17 cellular contexts compared by ENCODE assay signal in genomic region chr5:6419340-6419852, GRCh38. TPM values are rescaled to one million over a fixed set of nuclear protein-coding genes. Genes with fewer than 3 reads are reported as not detected.
DNase-seq lines count a peak whose midpoint lies in the region; ATAC-seq, FAIRE-seq and TF ChIP-seq lines count a peak whose summit lies in the region.
"Had no signal": no experiment of that assay in that cellular context is flagged by ENCODE, and none has a peak within 500 bp of the region (broad histone marks: within the 10 kb centered on the region; RNA-seq: fewer than 3 reads in every experiment).

No MANE protein-coding gene starts in this region.

- H3K27ac Mint-ChIP-seq in effector memory CD8-positive, alpha-beta T cell, result no peak overlapping the region
- H3K27ac Mint-ChIP-seq in nephron progenitor cell, result no peak overlapping the region
- H3K27ac Mint-ChIP-seq: activated CD4-positive, alpha-beta memory T cell treated with anti-CD3 and anti-CD28 coated beads for 36 hours had no signal

- H3K27me3 Mint-ChIP-seq in effector memory CD8-positive, alpha-beta T cell, result peaks cover 37 to 51% of the 10 kb centered on the region in 2 donors
- peaks cover 38% of the 10 kb centered on the region for H3K27me3 Mint-ChIP-seq in nephron progenitor cell (ENCODE audit: low read depth, poor library complexity)

- peaks cover 3% of the 10 kb centered on the region for H3K27me3 ChIP-seq in osteoblast (ENCODE audit: insufficient read depth, low read length)
- H3K27me3 ChIP-seq: neutrophil, upper lobe of left lung had no signal

- H4K20me1 ChIP-seq in osteoblast (ENCODE audit: insufficient read depth, low read length), result no peaks in the 10 kb centered on the region

- peaks cover 12% of the 10 kb centered on the region for H3K4me1 ChIP-seq in osteoblast (ENCODE audit: insufficient read depth, low read length)
- H3K4me1 ChIP-seq: lower lobe of right lung, upper lobe of left lung had no signal

- no peak for ATAC-seq in GM18520 (IDR thresholded peaks at IDR 0.05; ENCODE audit: unreplicated experiment)
- no peak for ATAC-seq in effector memory CD8-positive, alpha-beta T cell (replicated peaks)
- ATAC-seq: lower lobe of right lung had no signal

- no peaks in the 10 kb centered on the region for H3K9me3 Mint-ChIP-seq in effector memory CD8-positive, alpha-beta T cell
- peaks cover 13% of the 10 kb centered on the region for H3K9me3 Mint-ChIP-seq in nephron progenitor cell
- H3K9me3 Mint-ChIP-seq: activated CD4-positive, alpha-beta memory T cell treated with anti-CD3 and anti-CD28 coated beads for 36 hours had no signal

- H3K36me3 Mint-ChIP-seq in effector memory CD8-positive, alpha-beta T cell (ENCODE audit: insufficient read depth), result peaks cover 2% of the 10 kb centered on the region
- H3K36me3 Mint-ChIP-seq in nephron progenitor cell (ENCODE audit: low read depth), result no peaks in the 10 kb centered on the region
- H3K36me3 Mint-ChIP-seq: activated CD4-positive, alpha-beta memory T cell treated with anti-CD3 and anti-CD28 coated beads for 36 hours had no signal

- H2AFZ ChIP-seq in osteoblast (ENCODE audit: low read length), result no peak overlapping the region

- no peaks in the 10 kb centered on the region for H3K36me3 ChIP-seq in osteoblast (ENCODE audit: insufficient read depth, low read length)
- H3K36me3 ChIP-seq: heart right ventricle, lower lobe of right lung, neutrophil, upper lobe of left lung had no signal

- no peaks in the 10 kb centered on the region for H3K79me2 ChIP-seq in osteoblast (ENCODE audit: insufficient read depth, low read length)

- FAIRE-seq in HTR-8/SVneo (lab: Jason Lieb, UNC), result no peak
- FAIRE-seq: endometrium had no signal

- H3K9me3 ChIP-seq in osteoblast (ENCODE audit: low read depth, low read length), result no peaks in the 10 kb centered on the region
- H3K9me3 ChIP-seq: heart right ventricle, lower lobe of right lung, neutrophil, upper lobe of left lung had no signal

- H3K4me3 Mint-ChIP-seq in effector memory CD8-positive, alpha-beta T cell, result no peak overlapping the region
- H3K4me3 Mint-ChIP-seq in nephron progenitor cell, result no peak overlapping the region
- H3K4me3 Mint-ChIP-seq: activated CD4-positive, alpha-beta memory T cell treated with anti-CD3 and anti-CD28 coated beads for 36 hours had no signal

- peak; percentile 54 for DNase-seq in HTR-8/SVneo (ENCODE audit: insufficient read length, low spot score)
- DNase-seq in NCI-H2029 treated with DMSO at 0.1 percent for 48 hours (lab: John Stamatoyannopoulos, UW), result peak; percentile 74
- peak; percentile 98 for DNase-seq in SHP77 treated with DMSO at 0.1 percent for 48 hours (lab: John Stamatoyannopoulos, UW)
- no peak for DNase-seq in osteoblast (ENCODE audit: insufficient read length, low spot score, missing footprints)
- DNase-seq in effector memory CD8-positive, alpha-beta T cell, result no peak
- DNase-seq in nephron progenitor cell, result no peak
- DNase-seq in activated naive CD4-positive, alpha-beta T cell (lab: John Stamatoyannopoulos, UW), result no peak
- DNase-seq: activated CD4-positive, alpha-beta memory T cell treated with anti-CD3 and anti-CD28 coated beads for 36 hours; activated effector memory CD4-positive, alpha-beta T cell treated with anti-CD3 and anti-CD28 coated beads, Interleukin-2, amount 50 U/mL, for 16 hours; KBM-7; lower lobe of right lung; upper lobe of left lung had no signal

- no peak overlapping the region for H3K4me3 ChIP-seq in osteoblast (ENCODE audit: insufficient read depth, low read length)
- H3K4me3 ChIP-seq: heart right ventricle, lower lobe of right lung, upper lobe of left lung had no signal

- no peak overlapping the region for H3K27ac ChIP-seq in osteoblast (ENCODE audit: low read depth, low read length)
- H3K27ac ChIP-seq: lower lobe of right lung, neutrophil, upper lobe of left lung had no signal

- TF ChIP-seq CTCF in osteoblast (IDR thresholded peaks at IDR 0.05; ENCODE audit: extremely low read depth, low read depth, low read length) (no peak), nephron progenitor cell (IDR thresholded peaks at IDR 0.05) (no peak)

- H3K4me1 Mint-ChIP-seq in effector memory CD8-positive, alpha-beta T cell (ENCODE audit: low read depth in 2 of 2), result no peaks in the 10 kb centered on the region
- no peaks in the 10 kb centered on the region for H3K4me1 Mint-ChIP-seq in nephron progenitor cell

- H3K4me2 ChIP-seq in osteoblast (ENCODE audit: insufficient read depth, low read length), result peak overlapping the region; percentile 48

RNA-seq across cellular contexts. Expression of gene UBE2QL1, which starts 29.3 kb away (rescaled TPM):
- total RNA-seq in osteoblast, result under 0.01 and 0.29 TPM in 2 replicates
- total RNA-seq: activated CD4-positive, alpha-beta memory T cell treated with anti-CD3 and anti-CD28 coated beads for 36 hours; lower lobe of right lung; T-helper 2 cell treated with Interferon-gamma antibody and Interleukin-4, amounts not matched to agents 100 ng/mL and 5 ng/mL, for 36 hours had no signal

RNA-seq across cellular contexts. Expression of gene MED10, which starts 41.0 kb away (rescaled TPM):
- total RNA-seq in osteoblast, result 12.4 and 13.4 TPM in 2 replicates

Comparison
In these comparisons a context has a peak if more than half of its experiments do, and no peak if none do; other contexts are left out.
1. DNase-seq: peak in HTR-8/SVneo (single experiment), NCI-H2029 treated with DMSO at 0.1 percent for 48 hours (single experiment) and SHP77 treated with DMSO at 0.1 percent for 48 hours (single experiment); none in osteoblast (single experiment), effector memory CD8-positive, alpha-beta T cell (0 of 3), nephron progenitor cell (single experiment) and activated naive CD4-positive, alpha-beta T cell (0 of 4).